In the genomic region with DNA sequence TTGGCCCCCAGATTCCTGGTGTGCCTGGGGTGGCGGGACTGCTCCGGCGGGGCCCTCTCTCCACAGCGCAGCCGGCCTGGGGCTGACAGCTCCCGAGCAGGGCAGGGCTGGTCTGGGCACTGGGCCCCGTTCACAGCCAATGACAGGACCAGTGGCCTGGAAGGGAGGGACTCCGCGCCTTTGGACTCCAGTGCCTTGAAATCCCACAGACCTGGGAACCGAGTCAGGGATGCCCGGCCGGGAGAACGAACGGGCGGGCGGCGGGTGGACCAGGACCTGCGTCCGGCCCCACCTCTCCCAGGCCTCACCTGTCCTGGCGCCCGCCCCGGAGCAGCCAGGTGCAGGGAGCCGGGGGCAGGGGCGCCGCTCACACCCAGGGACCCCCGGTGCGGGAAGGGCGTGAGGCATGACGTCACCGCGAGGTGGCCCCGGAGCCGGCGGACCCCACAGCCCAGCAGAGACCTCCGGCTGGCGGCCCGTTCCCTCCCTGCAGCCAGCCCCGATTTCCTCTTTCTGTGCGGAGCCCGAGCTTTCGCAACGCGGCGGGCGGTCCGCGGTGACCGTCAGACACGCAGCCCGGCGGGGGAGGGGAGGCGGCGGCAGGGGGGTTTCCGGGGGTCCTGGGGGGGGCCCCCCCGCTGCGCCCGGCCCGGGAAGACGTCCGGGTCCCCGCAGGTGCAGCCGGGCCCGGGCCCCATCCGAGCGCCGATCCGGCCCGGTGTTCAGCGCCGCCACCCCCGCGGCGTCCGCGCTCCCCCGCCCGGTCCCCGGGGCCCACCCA, we compare ENCODE assay signal across 1 cellular context.
TF ChIP-seq lines count a peak whose summit lies in the region.

No MANE protein-coding gene starts in this region.

TF ChIP-seq in HEK293, 187 proteins besides CTCF, POLR2A, EP300 and RAD21 (continued from another document):
- TF ChIP-seq, protein P1, sequence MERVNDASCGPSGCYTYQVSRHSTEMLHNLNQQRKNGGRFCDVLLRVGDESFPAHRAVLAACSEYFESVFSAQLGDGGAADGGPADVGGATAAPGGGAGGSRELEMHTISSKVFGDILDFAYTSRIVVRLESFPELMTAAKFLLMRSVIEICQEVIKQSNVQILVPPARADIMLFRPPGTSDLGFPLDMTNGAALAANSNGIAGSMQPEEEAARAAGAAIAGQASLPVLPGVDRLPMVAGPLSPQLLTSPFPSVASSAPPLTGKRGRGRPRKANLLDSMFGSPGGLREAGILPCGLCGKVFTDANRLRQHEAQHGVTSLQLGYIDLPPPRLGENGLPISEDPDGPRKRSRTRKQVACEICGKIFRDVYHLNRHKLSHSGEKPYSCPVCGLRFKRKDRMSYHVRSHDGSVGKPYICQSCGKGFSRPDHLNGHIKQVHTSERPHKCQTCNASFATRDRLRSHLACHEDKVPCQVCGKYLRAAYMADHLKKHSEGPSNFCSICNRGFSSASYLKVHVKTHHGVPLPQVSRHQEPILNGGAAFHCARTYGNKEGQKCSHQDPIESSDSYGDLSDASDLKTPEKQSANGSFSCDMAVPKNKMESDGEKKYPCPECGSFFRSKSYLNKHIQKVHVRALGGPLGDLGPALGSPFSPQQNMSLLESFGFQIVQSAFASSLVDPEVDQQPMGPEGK (tag by site-specific recombination; IDR thresholded peaks at IDR 0.05): peak; percentile 49
- TF ChIP-seq ZNF621 (tag by site-specific recombination; IDR thresholded peaks at IDR 0.05): no peak
- TF ChIP-seq KLF8 (tag by site-specific recombination; IDR thresholded peaks at IDR 0.05): peak; percentile 34; the same call in 1 of the 2 replicates
- TF ChIP-seq, protein P2, sequence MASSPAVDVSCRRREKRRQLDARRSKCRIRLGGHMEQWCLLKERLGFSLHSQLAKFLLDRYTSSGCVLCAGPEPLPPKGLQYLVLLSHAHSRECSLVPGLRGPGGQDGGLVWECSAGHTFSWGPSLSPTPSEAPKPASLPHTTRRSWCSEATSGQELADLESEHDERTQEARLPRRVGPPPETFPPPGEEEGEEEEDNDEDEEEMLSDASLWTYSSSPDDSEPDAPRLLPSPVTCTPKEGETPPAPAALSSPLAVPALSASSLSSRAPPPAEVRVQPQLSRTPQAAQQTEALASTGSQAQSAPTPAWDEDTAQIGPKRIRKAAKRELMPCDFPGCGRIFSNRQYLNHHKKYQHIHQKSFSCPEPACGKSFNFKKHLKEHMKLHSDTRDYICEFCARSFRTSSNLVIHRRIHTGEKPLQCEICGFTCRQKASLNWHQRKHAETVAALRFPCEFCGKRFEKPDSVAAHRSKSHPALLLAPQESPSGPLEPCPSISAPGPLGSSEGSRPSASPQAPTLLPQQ (tag by site-specific recombination; IDR thresholded peaks at IDR 0.05): 0 out of 2 replicates have a peak, but pooled peaks have one; percentile 53
- peak; percentile 76 for TF ChIP-seq ZNF600 (tag by site-specific recombination; IDR thresholded peaks at IDR 0.05)
- TF ChIP-seq ZNF37A (tag by site-specific recombination; IDR thresholded peaks at IDR 0.05): no peak
- TF ChIP-seq, protein P3, sequence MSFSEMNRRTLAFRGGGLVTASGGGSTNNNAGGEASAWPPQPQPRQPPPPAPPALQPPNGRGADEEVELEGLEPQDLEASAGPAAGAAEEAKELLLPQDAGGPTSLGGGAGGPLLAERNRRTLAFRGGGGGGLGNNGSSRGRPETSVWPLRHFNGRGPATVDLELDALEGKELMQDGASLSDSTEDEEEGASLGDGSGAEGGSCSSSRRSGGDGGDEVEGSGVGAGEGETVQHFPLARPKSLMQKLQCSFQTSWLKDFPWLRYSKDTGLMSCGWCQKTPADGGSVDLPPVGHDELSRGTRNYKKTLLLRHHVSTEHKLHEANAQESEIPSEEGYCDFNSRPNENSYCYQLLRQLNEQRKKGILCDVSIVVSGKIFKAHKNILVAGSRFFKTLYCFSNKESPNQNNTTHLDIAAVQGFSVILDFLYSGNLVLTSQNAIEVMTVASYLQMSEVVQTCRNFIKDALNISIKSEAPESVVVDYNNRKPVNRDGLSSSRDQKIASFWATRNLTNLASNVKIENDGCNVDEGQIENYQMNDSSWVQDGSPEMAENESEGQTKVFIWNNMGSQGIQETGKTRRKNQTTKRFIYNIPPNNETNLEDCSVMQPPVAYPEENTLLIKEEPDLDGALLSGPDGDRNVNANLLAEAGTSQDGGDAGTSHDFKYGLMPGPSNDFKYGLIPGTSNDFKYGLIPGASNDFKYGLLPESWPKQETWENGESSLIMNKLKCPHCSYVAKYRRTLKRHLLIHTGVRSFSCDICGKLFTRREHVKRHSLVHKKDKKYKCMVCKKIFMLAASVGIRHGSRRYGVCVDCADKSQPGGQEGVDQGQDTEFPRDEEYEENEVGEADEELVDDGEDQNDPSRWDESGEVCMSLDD (tag by site-specific recombination; IDR thresholded peaks at IDR 0.05): 0 out of 2 replicates have a peak, but pooled peaks have one; percentile 16
- TF ChIP-seq ZNF629 (tag by site-specific recombination; IDR thresholded peaks at IDR 0.05): 0 out of 2 replicates have a peak, but pooled peaks have one; percentile 42
- TF ChIP-seq SP2 (tag by site-specific recombination; IDR thresholded peaks at IDR 0.05): peak; percentile 22; the same call in 1 of the 2 replicates
- TF ChIP-seq GLIS2 (tag by site-specific recombination; IDR thresholded peaks at IDR 0.05): peak; percentile 60
- TF ChIP-seq, protein P4, sequence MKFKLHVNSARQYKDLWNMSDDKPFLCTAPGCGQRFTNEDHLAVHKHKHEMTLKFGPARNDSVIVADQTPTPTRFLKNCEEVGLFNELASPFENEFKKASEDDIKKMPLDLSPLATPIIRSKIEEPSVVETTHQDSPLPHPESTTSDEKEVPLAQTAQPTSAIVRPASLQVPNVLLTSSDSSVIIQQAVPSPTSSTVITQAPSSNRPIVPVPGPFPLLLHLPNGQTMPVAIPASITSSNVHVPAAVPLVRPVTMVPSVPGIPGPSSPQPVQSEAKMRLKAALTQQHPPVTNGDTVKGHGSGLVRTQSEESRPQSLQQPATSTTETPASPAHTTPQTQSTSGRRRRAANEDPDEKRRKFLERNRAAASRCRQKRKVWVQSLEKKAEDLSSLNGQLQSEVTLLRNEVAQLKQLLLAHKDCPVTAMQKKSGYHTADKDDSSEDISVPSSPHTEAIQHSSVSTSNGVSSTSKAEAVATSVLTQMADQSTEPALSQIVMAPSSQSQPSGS (tag by site-specific recombination; IDR thresholded peaks at IDR 0.05; ENCODE audit: low read depth): peak; percentile 83
- TF ChIP-seq ZIC2 (tag by site-specific recombination; IDR thresholded peaks at IDR 0.05): peak; percentile 25
- peak; percentile 43 for TF ChIP-seq GLIS1 (tag by site-specific recombination; IDR thresholded peaks at IDR 0.05)
